Comparison of ENCODE assay signal across 2 cellular contexts in genomic region chrX:115892787-115893671, GRCh38.
TF ChIP-seq lines count a peak whose summit lies in the region.

No MANE protein-coding gene starts in this region.

TF ChIP-seq in K562, 482 proteins besides CTCF, POLR2A, EP300 and RAD21 (continued from another document and continues in another):
- no peak for TF ChIP-seq HMBOX1 (IDR thresholded peaks at IDR 0.05)
- no peak for TF ChIP-seq RBM17 (IDR thresholded peaks at IDR 0.05; ENCODE audit: borderline replicate concordance, low read depth, low read length)
- TF ChIP-seq SMC3 (conservative IDR thresholded peaks at IDR 0.05; ENCODE audit: insufficient read depth, low read depth, low read length) = peak; percentile 45; the same call in 1 of the 2 replicates
- no peak for TF ChIP-seq TRIM28 (IDR thresholded peaks at IDR 0.05)
- TF ChIP-seq SMAD4 (CRISPR knock-in tag; conservative IDR thresholded peaks at IDR 0.05) = no peak
- TF ChIP-seq, protein P1, sequence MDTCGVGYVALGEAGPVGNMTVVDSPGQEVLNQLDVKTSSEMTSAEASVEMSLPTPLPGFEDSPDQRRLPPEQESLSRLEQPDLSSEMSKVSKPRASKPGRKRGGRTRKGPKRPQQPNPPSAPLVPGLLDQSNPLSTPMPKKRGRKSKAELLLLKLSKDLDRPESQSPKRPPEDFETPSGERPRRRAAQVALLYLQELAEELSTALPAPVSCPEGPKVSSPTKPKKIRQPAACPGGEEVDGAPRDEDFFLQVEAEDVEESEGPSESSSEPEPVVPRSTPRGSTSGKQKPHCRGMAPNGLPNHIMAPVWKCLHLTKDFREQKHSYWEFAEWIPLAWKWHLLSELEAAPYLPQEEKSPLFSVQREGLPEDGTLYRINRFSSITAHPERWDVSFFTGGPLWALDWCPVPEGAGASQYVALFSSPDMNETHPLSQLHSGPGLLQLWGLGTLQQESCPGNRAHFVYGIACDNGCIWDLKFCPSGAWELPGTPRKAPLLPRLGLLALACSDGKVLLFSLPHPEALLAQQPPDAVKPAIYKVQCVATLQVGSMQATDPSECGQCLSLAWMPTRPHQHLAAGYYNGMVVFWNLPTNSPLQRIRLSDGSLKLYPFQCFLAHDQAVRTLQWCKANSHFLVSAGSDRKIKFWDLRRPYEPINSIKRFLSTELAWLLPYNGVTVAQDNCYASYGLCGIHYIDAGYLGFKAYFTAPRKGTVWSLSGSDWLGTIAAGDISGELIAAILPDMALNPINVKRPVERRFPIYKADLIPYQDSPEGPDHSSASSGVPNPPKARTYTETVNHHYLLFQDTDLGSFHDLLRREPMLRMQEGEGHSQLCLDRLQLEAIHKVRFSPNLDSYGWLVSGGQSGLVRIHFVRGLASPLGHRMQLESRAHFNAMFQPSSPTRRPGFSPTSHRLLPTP (IDR thresholded peaks at IDR 0.05; ENCODE audit: borderline replicate concordance, extremely low read depth, insufficient read length) = no peak
- TF ChIP-seq, protein P2, sequence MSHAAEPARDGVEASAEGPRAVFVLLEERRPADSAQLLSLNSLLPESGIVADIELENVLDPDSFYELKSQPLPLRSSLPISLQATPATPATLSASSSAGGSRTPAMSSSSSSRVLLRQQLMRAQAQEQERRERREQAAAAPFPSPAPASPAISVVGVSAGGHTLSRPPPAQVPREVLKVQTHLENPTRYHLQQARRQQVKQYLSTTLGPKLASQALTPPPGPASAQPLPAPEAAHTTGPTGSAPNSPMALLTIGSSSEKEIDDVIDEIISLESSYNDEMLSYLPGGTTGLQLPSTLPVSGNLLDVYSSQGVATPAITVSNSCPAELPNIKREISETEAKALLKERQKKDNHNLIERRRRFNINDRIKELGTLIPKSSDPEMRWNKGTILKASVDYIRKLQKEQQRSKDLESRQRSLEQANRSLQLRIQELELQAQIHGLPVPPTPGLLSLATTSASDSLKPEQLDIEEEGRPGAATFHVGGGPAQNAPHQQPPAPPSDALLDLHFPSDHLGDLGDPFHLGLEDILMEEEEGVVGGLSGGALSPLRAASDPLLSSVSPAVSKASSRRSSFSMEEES (CRISPR knock-in tag; IDR thresholded peaks at IDR 0.05) = no peak
- no peak for TF ChIP-seq ZSCAN29 (IDR thresholded peaks at IDR 0.05)
- TF ChIP-seq IFI16 (CRISPR knock-in tag; IDR thresholded peaks at IDR 0.05) = no peak
- TF ChIP-seq LEF1 (IDR thresholded peaks at IDR 0.05) = no peak
- TF ChIP-seq MYNN (IDR thresholded peaks at IDR 0.05) = peak; percentile 37; the same call in 1 of the 2 replicates
- no peak for TF ChIP-seq MYNN (CRISPR knock-in tag; IDR thresholded peaks at IDR 0.05)
- TF ChIP-seq ZBTB11 (CRISPR knock-in tag; IDR thresholded peaks at IDR 0.05) = peak in 1 of 3 experiments; percentile 48; a peak in 1 of 6 replicates
- no peak for TF ChIP-seq KLF13 (tag; IDR thresholded peaks at IDR 0.05; ENCODE audit: borderline replicate concordance, low read depth)
- TF ChIP-seq SRSF1 (IDR thresholded peaks at IDR 0.05; ENCODE audit: low read depth, low read length) = no peak
- TF ChIP-seq EGR1 (conservative IDR thresholded peaks at IDR 0.05) = peak; percentile 65
- peak; percentile 61 for TF ChIP-seq NEUROD1 (IDR thresholded peaks at IDR 0.05; ENCODE audit: borderline replicate concordance, low read depth, low read length, partially characterized antibody)
- 0 out of 2 replicates have a peak, but pooled peaks have one; percentile 20 for TF ChIP-seq RNF2 (IDR thresholded peaks at IDR 0.05)
- TF ChIP-seq NCOA4 (IDR thresholded peaks at IDR 0.05; ENCODE audit: partially characterized antibody) = no peak
- TF ChIP-seq NR2C1 (IDR thresholded peaks at IDR 0.05) = no peak
- TF ChIP-seq NR2C1 (tag; IDR thresholded peaks at IDR 0.05) = 0 out of 2 replicates have a peak, but pooled peaks have one; percentile 22
- no peak for TF ChIP-seq ZBTB17 (CRISPR knock-in tag; IDR thresholded peaks at IDR 0.05)

TF ChIP-seq in HepG2, 621 proteins besides CTCF, POLR2A, EP300 and RAD21 (continued from another document and continues in another):
- TF ChIP-seq AHDC1 (CRISPR knock-in tag; IDR thresholded peaks at IDR 0.05; ENCODE audit: borderline replicate concordance) (no peak), ZNF547 (CRISPR knock-in tag; IDR thresholded peaks at IDR 0.05) (0 out of 2 replicates have a peak, but pooled peaks have one; percentile 28), TEAD3 (CRISPR knock-in tag; optimal IDR thresholded peaks at IDR 0.05; ENCODE audit: borderline replicate concordance) (peak; percentile 77), MYC (CRISPR knock-in tag; IDR thresholded peaks at IDR 0.05; ENCODE audit: borderline replicate concordance) (peak; percentile 57; the same call in 1 of the 2 replicates), NFIC (IDR thresholded peaks at IDR 0.05; ENCODE audit: low read length) (no peak), ZNF615 (CRISPR knock-in tag; IDR thresholded peaks at IDR 0.05; ENCODE audit: borderline replicate concordance) (no peak), KLF6 (CRISPR knock-in tag; IDR thresholded peaks at IDR 0.05) (no peak), ZNF792 (CRISPR knock-in tag; IDR thresholded peaks at IDR 0.05) (peak; percentile 61; the same call in 1 of the 2 replicates), ZNF460 (CRISPR knock-in tag; IDR thresholded peaks at IDR 0.05; ENCODE audit: borderline replicate concordance) (no peak), MAZ (IDR thresholded peaks at IDR 0.05; ENCODE audit: borderline replicate concordance, low read depth, low read length) (no peak), MAZ (CRISPR knock-in tag; IDR thresholded peaks at IDR 0.05; ENCODE audit: low read depth) (no peak), TAF1 (CRISPR knock-in tag; IDR thresholded peaks at IDR 0.05) (peak; percentile 35; the same call in 1 of the 2 replicates), KDM2A (CRISPR knock-in tag; IDR thresholded peaks at IDR 0.05; ENCODE audit: borderline replicate concordance, low read depth) (peak; percentile 56), ZNF33B (CRISPR knock-in tag; IDR thresholded peaks at IDR 0.05) (no peak), ARNT2 (CRISPR knock-in tag; IDR thresholded peaks at IDR 0.05; ENCODE audit: low read depth) (no peak), SRF (IDR thresholded peaks at IDR 0.05; ENCODE audit: low read depth, low read length) (no peak), NR2F2 (IDR thresholded peaks at IDR 0.05; ENCODE audit: borderline replicate concordance, low read depth) (no peak), ZMAT3 (CRISPR knock-in tag; conservative IDR thresholded peaks at IDR 0.05) (no peak), TBX3 (IDR thresholded peaks at IDR 0.05; ENCODE audit: borderline replicate concordance) (no peak), PITX1 (CRISPR knock-in tag; IDR thresholded peaks at IDR 0.05) (peak; percentile 71; the same call in 1 of the 2 replicates), SNRNP70 (IDR thresholded peaks at IDR 0.05; ENCODE audit: low read depth, low read length) (no peak), SP1 (IDR thresholded peaks at IDR 0.05) (no peak), SP1 (CRISPR knock-in tag; IDR thresholded peaks at IDR 0.05) (no peak), MIER3 (CRISPR knock-in tag; IDR thresholded peaks at IDR 0.05; ENCODE audit: borderline replicate concordance) (0 out of 2 replicates have a peak, but pooled peaks have one; percentile 30)
- TF ChIP-seq, protein P3, sequence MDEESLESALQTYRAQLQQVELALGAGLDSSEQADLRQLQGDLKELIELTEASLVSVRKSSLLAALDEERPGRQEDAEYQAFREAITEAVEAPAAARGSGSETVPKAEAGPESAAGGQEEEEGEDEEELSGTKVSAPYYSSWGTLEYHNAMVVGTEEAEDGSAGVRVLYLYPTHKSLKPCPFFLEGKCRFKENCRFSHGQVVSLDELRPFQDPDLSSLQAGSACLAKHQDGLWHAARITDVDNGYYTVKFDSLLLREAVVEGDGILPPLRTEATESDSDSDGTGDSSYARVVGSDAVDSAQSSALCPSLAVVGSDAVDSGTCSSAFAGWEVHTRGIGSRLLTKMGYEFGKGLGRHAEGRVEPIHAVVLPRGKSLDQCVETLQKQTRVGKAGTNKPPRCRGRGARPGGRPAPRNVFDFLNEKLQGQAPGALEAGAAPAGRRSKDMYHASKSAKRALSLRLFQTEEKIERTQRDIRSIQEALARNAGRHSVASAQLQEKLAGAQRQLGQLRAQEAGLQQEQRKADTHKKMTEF (CRISPR knock-in tag; IDR thresholded peaks at IDR 0.05) = peak; percentile 58
- TF ChIP-seq, protein P4, sequence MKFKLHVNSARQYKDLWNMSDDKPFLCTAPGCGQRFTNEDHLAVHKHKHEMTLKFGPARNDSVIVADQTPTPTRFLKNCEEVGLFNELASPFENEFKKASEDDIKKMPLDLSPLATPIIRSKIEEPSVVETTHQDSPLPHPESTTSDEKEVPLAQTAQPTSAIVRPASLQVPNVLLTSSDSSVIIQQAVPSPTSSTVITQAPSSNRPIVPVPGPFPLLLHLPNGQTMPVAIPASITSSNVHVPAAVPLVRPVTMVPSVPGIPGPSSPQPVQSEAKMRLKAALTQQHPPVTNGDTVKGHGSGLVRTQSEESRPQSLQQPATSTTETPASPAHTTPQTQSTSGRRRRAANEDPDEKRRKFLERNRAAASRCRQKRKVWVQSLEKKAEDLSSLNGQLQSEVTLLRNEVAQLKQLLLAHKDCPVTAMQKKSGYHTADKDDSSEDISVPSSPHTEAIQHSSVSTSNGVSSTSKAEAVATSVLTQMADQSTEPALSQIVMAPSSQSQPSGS (CRISPR knock-in tag; IDR thresholded peaks at IDR 0.05) = peak; percentile 20; the same call in 1 of the 2 replicates
- TF ChIP-seq, protein P5, sequence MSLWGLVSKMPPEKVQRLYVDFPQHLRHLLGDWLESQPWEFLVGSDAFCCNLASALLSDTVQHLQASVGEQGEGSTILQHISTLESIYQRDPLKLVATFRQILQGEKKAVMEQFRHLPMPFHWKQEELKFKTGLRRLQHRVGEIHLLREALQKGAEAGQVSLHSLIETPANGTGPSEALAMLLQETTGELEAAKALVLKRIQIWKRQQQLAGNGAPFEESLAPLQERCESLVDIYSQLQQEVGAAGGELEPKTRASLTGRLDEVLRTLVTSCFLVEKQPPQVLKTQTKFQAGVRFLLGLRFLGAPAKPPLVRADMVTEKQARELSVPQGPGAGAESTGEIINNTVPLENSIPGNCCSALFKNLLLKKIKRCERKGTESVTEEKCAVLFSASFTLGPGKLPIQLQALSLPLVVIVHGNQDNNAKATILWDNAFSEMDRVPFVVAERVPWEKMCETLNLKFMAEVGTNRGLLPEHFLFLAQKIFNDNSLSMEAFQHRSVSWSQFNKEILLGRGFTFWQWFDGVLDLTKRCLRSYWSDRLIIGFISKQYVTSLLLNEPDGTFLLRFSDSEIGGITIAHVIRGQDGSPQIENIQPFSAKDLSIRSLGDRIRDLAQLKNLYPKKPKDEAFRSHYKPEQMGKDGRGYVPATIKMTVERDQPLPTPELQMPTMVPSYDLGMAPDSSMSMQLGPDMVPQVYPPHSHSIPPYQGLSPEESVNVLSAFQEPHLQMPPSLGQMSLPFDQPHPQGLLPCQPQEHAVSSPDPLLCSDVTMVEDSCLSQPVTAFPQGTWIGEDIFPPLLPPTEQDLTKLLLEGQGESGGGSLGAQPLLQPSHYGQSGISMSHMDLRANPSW (CRISPR knock-in tag; IDR thresholded peaks at IDR 0.05; ENCODE audit: borderline replicate concordance) = 0 out of 2 replicates have a peak, but pooled peaks have one; percentile 19
- TF ChIP-seq, protein P6, sequence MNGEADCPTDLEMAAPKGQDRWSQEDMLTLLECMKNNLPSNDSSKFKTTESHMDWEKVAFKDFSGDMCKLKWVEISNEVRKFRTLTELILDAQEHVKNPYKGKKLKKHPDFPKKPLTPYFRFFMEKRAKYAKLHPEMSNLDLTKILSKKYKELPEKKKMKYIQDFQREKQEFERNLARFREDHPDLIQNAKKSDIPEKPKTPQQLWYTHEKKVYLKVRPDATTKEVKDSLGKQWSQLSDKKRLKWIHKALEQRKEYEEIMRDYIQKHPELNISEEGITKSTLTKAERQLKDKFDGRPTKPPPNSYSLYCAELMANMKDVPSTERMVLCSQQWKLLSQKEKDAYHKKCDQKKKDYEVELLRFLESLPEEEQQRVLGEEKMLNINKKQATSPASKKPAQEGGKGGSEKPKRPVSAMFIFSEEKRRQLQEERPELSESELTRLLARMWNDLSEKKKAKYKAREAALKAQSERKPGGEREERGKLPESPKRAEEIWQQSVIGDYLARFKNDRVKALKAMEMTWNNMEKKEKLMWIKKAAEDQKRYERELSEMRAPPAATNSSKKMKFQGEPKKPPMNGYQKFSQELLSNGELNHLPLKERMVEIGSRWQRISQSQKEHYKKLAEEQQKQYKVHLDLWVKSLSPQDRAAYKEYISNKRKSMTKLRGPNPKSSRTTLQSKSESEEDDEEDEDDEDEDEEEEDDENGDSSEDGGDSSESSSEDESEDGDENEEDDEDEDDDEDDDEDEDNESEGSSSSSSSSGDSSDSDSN (CRISPR knock-in tag; IDR thresholded peaks at IDR 0.05) = peak; percentile 56; the same call in 1 of the 2 replicates
